In genomic region chr3:137761099-137761562, GRCh38 we compare ENCODE assay signal across 36 cellular contexts. TPM values are rescaled to one million over a fixed set of nuclear protein-coding genes. Genes with fewer than 3 reads are reported as not detected.
DNase-seq lines count a peak whose midpoint lies in the region; ATAC-seq, FAIRE-seq and TF ChIP-seq lines count a peak whose summit lies in the region.
"Had no signal": no experiment of that assay in that cellular context is flagged by ENCODE, and none has a peak within 500 bp of the region (broad histone marks: within the 10 kb centered on the region; RNA-seq: fewer than 3 reads in every experiment).

No MANE protein-coding gene starts in this region.

- H3F3A ChIP-seq in neural cell (ENCODE audit: insufficient read depth, low read length, poor library complexity, severe bottlenecking): no peaks in the 10 kb centered on the region

- no peak overlapping the region for H3K27ac Mint-ChIP-seq in activated naive CD8-positive, alpha-beta T cell treated with anti-CD3 and anti-CD28 coated beads, Interleukin-2, amount 10 ng/mL, durations not matched to agents 7 days and 5 days
- no peak overlapping the region for H3K27ac Mint-ChIP-seq in activated naive CD8-positive, alpha-beta T cell treated with anti-CD3 and anti-CD28 coated beads for 36 hours
- H3K27ac Mint-ChIP-seq in activated T-helper 1 cell treated with anti-CD3 and anti-CD28 coated beads, Interleukin-12 subunit alpha, Interleukin-12 subunit beta, Interleukin-2, Interleukin-4 antibody, amounts not matched to agents 30 ng/mL and 10 ng/mL and 1 ng/mL, durations not matched to agents 14 hours and 24 hours and 36 hours: no peak overlapping the region
- H3K27ac Mint-ChIP-seq in activated CD4-positive, alpha-beta memory T cell treated with anti-CD3 and anti-CD28 coated beads for 36 hours: no peak overlapping the region
- H3K27ac Mint-ChIP-seq: activated naive CD8-positive, alpha-beta T cell treated with anti-CD3 and anti-CD28 coated beads, Interleukin-2, amount 50 U/mL, for 24 hours; naive thymus-derived CD8-positive, alpha-beta T cell; stimulated activated effector memory CD8-positive, alpha-beta T cell treated with anti-CD3 and anti-CD28 coated beads, Interleukin-12 subunit alpha, Interleukin-12 subunit beta, amount 100 ng/mL, for 72 hours had no signal

- intact Hi-C loops in endothelial cell of umbilical vein (cut with micrococcal nuclease): no loop called here
- intact Hi-C loops in activated T-helper 1 cell treated with anti-CD3 and anti-CD28 coated beads, Interleukin-12 subunit alpha, Interleukin-12 subunit beta, Interleukin-2, Interleukin-4 antibody, amounts not matched to agents 30 ng/mL and 10 ng/mL and 1 ng/mL, durations not matched to agents 14 hours and 24 hours and 36 hours (cut with micrococcal nuclease): no loop called here
- intact Hi-C loops in activated CD4-positive, alpha-beta memory T cell treated with anti-CD3 and anti-CD28 coated beads for 36 hours (cut with micrococcal nuclease): no loop called here

- H3K27me3 Mint-ChIP-seq in activated naive CD8-positive, alpha-beta T cell treated with anti-CD3 and anti-CD28 coated beads, Interleukin-2, amount 10 ng/mL, durations not matched to agents 7 days and 5 days: peaks cover 55% of the 10 kb centered on the region
- peaks cover 71% of the 10 kb centered on the region for H3K27me3 Mint-ChIP-seq in activated naive CD8-positive, alpha-beta T cell treated with anti-CD3 and anti-CD28 coated beads for 36 hours
- H3K27me3 Mint-ChIP-seq in activated T-helper 1 cell treated with anti-CD3 and anti-CD28 coated beads, Interleukin-12 subunit alpha, Interleukin-12 subunit beta, Interleukin-2, Interleukin-4 antibody, amounts not matched to agents 30 ng/mL and 10 ng/mL and 1 ng/mL, durations not matched to agents 14 hours and 24 hours and 36 hours (ENCODE audit: insufficient read depth): peaks cover 49% of the 10 kb centered on the region
- peaks cover 57% of the 10 kb centered on the region for H3K27me3 Mint-ChIP-seq in activated CD4-positive, alpha-beta memory T cell treated with anti-CD3 and anti-CD28 coated beads for 36 hours

- BruUV-seq in endothelial cell of umbilical vein (replicated peaks; lab: Mats Ljungman, UMichigan): no TSS peak

- TF ChIP-seq CTCF in endothelial cell of umbilical vein (IDR thresholded peaks at IDR 0.05; ENCODE audit: extremely low read depth in 1 of 2, insufficient read depth in 1 of 2, low read depth in 1 of 2, low read length in 2 of 2) (no peak), neural cell (IDR thresholded peaks at IDR 0.05; ENCODE audit: poor library complexity, severe bottlenecking) (no peak)

- peak; percentile 22 for DNase-seq in activated naive CD8-positive, alpha-beta T cell treated with anti-CD3 and anti-CD28 coated beads, Interleukin-2, amount 10 ng/mL, durations not matched to agents 7 days and 5 days
- no peak for DNase-seq in activated naive CD8-positive, alpha-beta T cell treated with anti-CD3 and anti-CD28 coated beads for 36 hours
- DNase-seq in endothelial cell of umbilical vein (ENCODE audit: low read depth, low spot score) (no peak), NCI-H774 (lab: John Stamatoyannopoulos, UW) (no peak)
- no peak for DNase-seq in activated T-helper 1 cell treated with anti-CD3 and anti-CD28 coated beads, Interleukin-12 subunit alpha, Interleukin-12 subunit beta, Interleukin-2, Interleukin-4 antibody, amounts not matched to agents 30 ng/mL and 10 ng/mL and 1 ng/mL, durations not matched to agents 14 hours and 24 hours and 36 hours (ENCODE audit: low spot score)
- DNase-seq in activated CD4-positive, alpha-beta memory T cell treated with anti-CD3 and anti-CD28 coated beads for 36 hours: no peak
- DNase-seq: activated CD4-positive, alpha-beta T cell treated with anti-CD3 and anti-CD28 coated beads, Interleukin-2, amount 10 ng/mL, durations not matched to agents 7 days and 5 days; activated gamma-delta T cell treated with Interleukin-2 at 50 U/mL for 16 hours; activated naive CD8-positive, alpha-beta T cell treated with anti-CD3 and anti-CD28 coated beads, Interleukin-2, amount 50 U/mL, for 24 hours; activated T-cell treated with anti-CD3 and anti-CD28 coated beads, Interleukin-2, amount 50 U/mL, for 4 hours; colonic mucosa; effector CD8-positive, alpha-beta T cell; GF-D8; GOT3; Karpas-422; kidney glomerular epithelial cell; lower lobe of right lung; naive thymus-derived CD8-positive, alpha-beta T cell; NCI-H446; NCI-H82; SIG-M5; stimulated activated CD4-positive, alpha-beta T cell treated with anti-CD3 and anti-CD28 coated beads, Interleukin-15, amount 100 ng/mL, for 24 hours; substantia nigra; SW 1271 had no signal

- no peak for TF ChIP-seq RAD21 in neural cell (conservative IDR thresholded peaks at IDR 0.05)

- H3K27ac ChIP-seq in endothelial cell of umbilical vein (ENCODE audit: insufficient read depth, low read depth, low read length): no peak overlapping the region
- H3K27ac ChIP-seq in neural cell (ENCODE audit: low read length): no peak overlapping the region
- H3K27ac ChIP-seq: colonic mucosa, HL-60, lower lobe of right lung, upper lobe of left lung, VCaP had no signal

- no peaks in the 10 kb centered on the region for H3K9me2 ChIP-seq in neural cell (ENCODE audit: insufficient read depth, low read length)

- CTCF ChIA-PET in endothelial cell of umbilical vein (lab: Charles Lee): no interaction called here
- CTCF ChIA-PET in activated CD4-positive, alpha-beta memory T cell treated with anti-CD3 and anti-CD28 coated beads for 36 hours (lab: Charles Lee): interaction anchor here (0.7 kb wide), 1 partner anchor 1924 kb away, joined by 3 read pairs; no protein-coding TSS in a partner anchor

- H3K36me3 ChIP-seq in endothelial cell of umbilical vein (ENCODE audit: control insufficient read depth in 2 of 2, extremely low read depth in 1 of 2, insufficient read depth in 2 of 2, low read length in 2 of 2) (no peaks in the 10 kb centered on the region), neural cell (ENCODE audit: insufficient read depth, low read length) (no peaks in the 10 kb centered on the region)
- H3K36me3 ChIP-seq: colonic mucosa, lower lobe of right lung, upper lobe of left lung had no signal

- FAIRE-seq in endothelial cell of umbilical vein (lab: Jason Lieb, UNC): no peak
- FAIRE-seq: A204.1, astrocyte, HepG2 had no signal

- TF ChIP-seq EP300 in neural cell (conservative IDR thresholded peaks at IDR 0.05; ENCODE audit: poor library complexity, severe bottlenecking): no peak

- no peaks in the 10 kb centered on the region for H4K20me1 ChIP-seq in endothelial cell of umbilical vein (replicated peaks; ENCODE audit: control insufficient read depth, extremely low read depth, insufficient read depth, low read length)
- H4K20me1 ChIP-seq in neural cell (ENCODE audit: insufficient read depth): no peaks in the 10 kb centered on the region

- POLR2A ChIA-PET in activated naive CD8-positive, alpha-beta T cell treated with anti-CD3 and anti-CD28 coated beads, Interleukin-2, amount 10 ng/mL, durations not matched to agents 7 days and 5 days (lab: Charles Lee): no interaction called here
- POLR2A ChIA-PET in endothelial cell of umbilical vein (lab: Charles Lee): no interaction called here
- POLR2A ChIA-PET in activated CD4-positive, alpha-beta memory T cell treated with anti-CD3 and anti-CD28 coated beads for 36 hours (lab: Charles Lee): no interaction called here

- no peaks in the 10 kb centered on the region for H3K9me1 ChIP-seq in endothelial cell of umbilical vein (replicated peaks; ENCODE audit: control insufficient read depth, extremely low read depth, insufficient read depth, low read length)

- no peaks in the 10 kb centered on the region for H3K36me3 Mint-ChIP-seq in activated naive CD8-positive, alpha-beta T cell treated with anti-CD3 and anti-CD28 coated beads, Interleukin-2, amount 10 ng/mL, durations not matched to agents 7 days and 5 days
- peaks cover 2% of the 10 kb centered on the region for H3K36me3 Mint-ChIP-seq in activated naive CD8-positive, alpha-beta T cell treated with anti-CD3 and anti-CD28 coated beads for 36 hours
- H3K36me3 Mint-ChIP-seq in activated T-helper 1 cell treated with anti-CD3 and anti-CD28 coated beads, Interleukin-12 subunit alpha, Interleukin-12 subunit beta, Interleukin-2, Interleukin-4 antibody, amounts not matched to agents 30 ng/mL and 10 ng/mL and 1 ng/mL, durations not matched to agents 14 hours and 24 hours and 36 hours (ENCODE audit: low read depth): no peaks in the 10 kb centered on the region
- H3K36me3 Mint-ChIP-seq in activated CD4-positive, alpha-beta memory T cell treated with anti-CD3 and anti-CD28 coated beads for 36 hours: no peaks in the 10 kb centered on the region
- H3K36me3 Mint-ChIP-seq: stimulated activated effector memory CD8-positive, alpha-beta T cell treated with anti-CD3 and anti-CD28 coated beads, Interleukin-12 subunit alpha, Interleukin-12 subunit beta, amount 100 ng/mL, for 72 hours had no signal

- H3K4me1 ChIP-seq in endothelial cell of umbilical vein (ENCODE audit: control insufficient read depth, extremely low read depth, insufficient read depth, low read length): no peaks in the 10 kb centered on the region
- H3K4me1 ChIP-seq: colonic mucosa had no signal

- H2AFZ ChIP-seq in endothelial cell of umbilical vein (ENCODE audit: low read depth, low read length) (no peak overlapping the region), neural cell (ENCODE audit: low read depth, low read length) (no peak overlapping the region)

- dilution Hi-C loops in endothelial cell of umbilical vein (cut with MboI; ENCODE audit: extremely low pct_ligation_motif_present, low sequenced_read_pairs): no loop called here

- peaks cover 4% of the 10 kb centered on the region for H3K4me1 Mint-ChIP-seq in activated naive CD8-positive, alpha-beta T cell treated with anti-CD3 and anti-CD28 coated beads, Interleukin-2, amount 10 ng/mL, durations not matched to agents 7 days and 5 days
- peaks cover 4% of the 10 kb centered on the region for H3K4me1 Mint-ChIP-seq in activated naive CD8-positive, alpha-beta T cell treated with anti-CD3 and anti-CD28 coated beads for 36 hours
- H3K4me1 Mint-ChIP-seq in activated T-helper 1 cell treated with anti-CD3 and anti-CD28 coated beads, Interleukin-12 subunit alpha, Interleukin-12 subunit beta, Interleukin-2, Interleukin-4 antibody, amounts not matched to agents 30 ng/mL and 10 ng/mL and 1 ng/mL, durations not matched to agents 14 hours and 24 hours and 36 hours (ENCODE audit: low read depth): no peaks in the 10 kb centered on the region
- peaks cover 5% of the 10 kb centered on the region for H3K4me1 Mint-ChIP-seq in activated CD4-positive, alpha-beta memory T cell treated with anti-CD3 and anti-CD28 coated beads for 36 hours (ENCODE audit: low read depth)
- H3K4me1 Mint-ChIP-seq: activated naive CD8-positive, alpha-beta T cell treated with anti-CD3 and anti-CD28 coated beads, Interleukin-2, amount 50 U/mL, for 24 hours had no signal

- peaks cover 56 to 62% of the 10 kb centered on the region in 2 experiments for H3K27me3 ChIP-seq in endothelial cell of umbilical vein (ENCODE audit: control insufficient read depth in 2 of 2, insufficient read depth in 2 of 2, low read length in 2 of 2)
- H3K27me3 ChIP-seq in neural cell (ENCODE audit: insufficient read depth, low read depth, low read length): peaks cover 88% of the 10 kb centered on the region

- no peak overlapping the region for H3K4me3 ChIP-seq in endothelial cell of umbilical vein (replicated peaks in 1 of 3; ENCODE audit: insufficient read depth in 1 of 3, low read depth in 1 of 3, low read length in 3 of 3)
- peak overlapping the region; percentile 39 for H3K4me3 ChIP-seq in neural cell (ENCODE audit: low read length)
- H3K4me3 ChIP-seq: colonic mucosa, lower lobe of right lung, upper lobe of left lung had no signal

- ATAC-seq in activated naive CD8-positive, alpha-beta T cell treated with anti-CD3 and anti-CD28 coated beads, Interleukin-2, amount 10 ng/mL, durations not matched to agents 7 days and 5 days (ENCODE audit: low read depth): no peak
- no peak for ATAC-seq in GM18868 (IDR thresholded peaks at IDR 0.05; ENCODE audit: unreplicated experiment)
- ATAC-seq: activated naive CD8-positive, alpha-beta T cell treated with anti-CD3 and anti-CD28 coated beads, Interleukin-2, amount 50 U/mL, for 24 hours; activated T-cell treated with anti-CD3 and anti-CD28 coated beads, Interleukin-2, amount 50 U/mL, for 4 hours; HepG2; lower lobe of right lung; naive thymus-derived CD8-positive, alpha-beta T cell; stimulated activated effector memory CD8-positive, alpha-beta T cell treated with anti-CD3 and anti-CD28 coated beads, Interleukin-12 subunit alpha, Interleukin-12 subunit beta, amount 100 ng/mL, for 72 hours had no signal

- H3K79me2 ChIP-seq in endothelial cell of umbilical vein (ENCODE audit: control insufficient read depth, insufficient read depth, low read length) (no peaks in the 10 kb centered on the region), neural cell (replicated peaks; ENCODE audit: insufficient read depth, low read length) (no peaks in the 10 kb centered on the region)

- H3K4me3 Mint-ChIP-seq in activated naive CD8-positive, alpha-beta T cell treated with anti-CD3 and anti-CD28 coated beads, Interleukin-2, amount 10 ng/mL, durations not matched to agents 7 days and 5 days: no peak overlapping the region
- no peak overlapping the region for H3K4me3 Mint-ChIP-seq in activated naive CD8-positive, alpha-beta T cell treated with anti-CD3 and anti-CD28 coated beads for 36 hours
- H3K4me3 Mint-ChIP-seq in activated T-helper 1 cell treated with anti-CD3 and anti-CD28 coated beads, Interleukin-12 subunit alpha, Interleukin-12 subunit beta, Interleukin-2, Interleukin-4 antibody, amounts not matched to agents 30 ng/mL and 10 ng/mL and 1 ng/mL, durations not matched to agents 14 hours and 24 hours and 36 hours: no peak overlapping the region
- H3K4me3 Mint-ChIP-seq in activated CD4-positive, alpha-beta memory T cell treated with anti-CD3 and anti-CD28 coated beads for 36 hours: no peak overlapping the region
- H3K4me3 Mint-ChIP-seq: activated CD4-positive, alpha-beta T cell treated with anti-CD3 and anti-CD28 coated beads, Interleukin-2, amount 10 ng/mL, durations not matched to agents 7 days and 5 days; activated naive CD8-positive, alpha-beta T cell treated with anti-CD3 and anti-CD28 coated beads, Interleukin-2, amount 50 U/mL, for 24 hours; activated T-cell treated with anti-CD3 and anti-CD28 coated beads, Interleukin-2, amount 50 U/mL, for 4 hours; naive thymus-derived CD8-positive, alpha-beta T cell; stimulated activated effector memory CD8-positive, alpha-beta T cell treated with anti-CD3 and anti-CD28 coated beads, Interleukin-12 subunit alpha, Interleukin-12 subunit beta, amount 100 ng/mL, for 72 hours had no signal

- no peak for TF ChIP-seq POLR2A in endothelial cell of umbilical vein (IDR thresholded peaks at IDR 0.05; ENCODE audit: low read depth, low read length)

- H3K9me3 Mint-ChIP-seq in activated naive CD8-positive, alpha-beta T cell treated with anti-CD3 and anti-CD28 coated beads, Interleukin-2, amount 10 ng/mL, durations not matched to agents 7 days and 5 days: peaks cover 3% of the 10 kb centered on the region
- H3K9me3 Mint-ChIP-seq in activated naive CD8-positive, alpha-beta T cell treated with anti-CD3 and anti-CD28 coated beads for 36 hours: peaks cover 1% of the 10 kb centered on the region
- peaks cover 6% of the 10 kb centered on the region for H3K9me3 Mint-ChIP-seq in activated T-helper 1 cell treated with anti-CD3 and anti-CD28 coated beads, Interleukin-12 subunit alpha, Interleukin-12 subunit beta, Interleukin-2, Interleukin-4 antibody, amounts not matched to agents 30 ng/mL and 10 ng/mL and 1 ng/mL, durations not matched to agents 14 hours and 24 hours and 36 hours
- H3K9me3 Mint-ChIP-seq in activated CD4-positive, alpha-beta memory T cell treated with anti-CD3 and anti-CD28 coated beads for 36 hours: peaks cover 2% of the 10 kb centered on the region
- H3K9me3 Mint-ChIP-seq: activated T-cell treated with anti-CD3 and anti-CD28 coated beads, Interleukin-2, amount 50 U/mL, for 4 hours had no signal

- no peaks in the 10 kb centered on the region for H3K9me3 ChIP-seq in endothelial cell of umbilical vein (replicated peaks; ENCODE audit: control insufficient read depth, insufficient read depth, low read length)
- no peaks in the 10 kb centered on the region for H3K9me3 ChIP-seq in neural cell (ENCODE audit: low read length)
- H3K9me3 ChIP-seq: colonic mucosa, lower lobe of right lung had no signal

- H3K4me2 ChIP-seq in endothelial cell of umbilical vein (ENCODE audit: insufficient read depth, low read length) (no peak overlapping the region), neural cell (ENCODE audit: low read length) (no peak overlapping the region)

- H3K9ac ChIP-seq in endothelial cell of umbilical vein (replicated peaks; ENCODE audit: extremely low read depth, insufficient read depth, low read length) (no peak overlapping the region), neural cell (ENCODE audit: low read length) (no peak overlapping the region)

RNA-seq across cellular contexts. Expression of gene SOX14, which starts 3.0 kb away (rescaled TPM):
- not detected for total RNA-seq in activated naive CD8-positive, alpha-beta T cell treated with anti-CD3 and anti-CD28 coated beads, Interleukin-2, amount 10 ng/mL, durations not matched to agents 7 days and 5 days
- not detected for total RNA-seq in activated naive CD8-positive, alpha-beta T cell treated with anti-CD3 and anti-CD28 coated beads for 36 hours
- total RNA-seq in endothelial cell of umbilical vein: not detected in 2 replicates
- polyA plus RNA-seq in endothelial cell of umbilical vein (not detected in 2 replicates), neural cell (not detected in 2 replicates)
- not detected in 2 replicates for polyA plus RNA-seq in endothelial cell of umbilical vein (2011; cell fraction: cytosol; rRNA removed)
- not detected in 2 replicates for polyA plus RNA-seq in endothelial cell of umbilical vein (2011; cell fraction: nucleus; rRNA removed)
- not detected in 2 replicates for polyA plus RNA-seq in endothelial cell of umbilical vein (2012)
- polyA minus RNA-seq in endothelial cell of umbilical vein (not detected in 2 replicates), neural cell (not detected in 2 replicates)
- polyA minus RNA-seq in endothelial cell of umbilical vein (2011; cell fraction: cytosol; rRNA and poly(A)+ RNA removed): not detected
- not detected in 2 replicates for polyA minus RNA-seq in endothelial cell of umbilical vein (2011; cell fraction: nucleus; rRNA and poly(A)+ RNA removed)
- not detected in 2 replicates for total RNA-seq in activated T-helper 1 cell treated with anti-CD3 and anti-CD28 coated beads, Interleukin-12 subunit alpha, Interleukin-12 subunit beta, Interleukin-2, Interleukin-4 antibody, amounts not matched to agents 30 ng/mL and 10 ng/mL and 1 ng/mL, durations not matched to agents 14 hours and 24 hours and 36 hours
- total RNA-seq in activated CD4-positive, alpha-beta memory T cell treated with anti-CD3 and anti-CD28 coated beads for 36 hours: not detected
- total RNA-seq: activated CD4-positive, alpha-beta T cell treated with anti-CD3 and anti-CD28 coated beads, Interleukin-2, amount 10 ng/mL, durations not matched to agents 7 days and 5 days; activated T-cell treated with anti-CD3 and anti-CD28 coated beads, Interleukin-2, amount 50 U/mL, for 4 hours; cardiac septum; colonic mucosa; HepG2; lower lobe of right lung; mononuclear cell; naive thymus-derived CD8-positive, alpha-beta T cell; osteocyte had no signal
- polyA plus RNA-seq: HepG2; naive thymus-derived CD8-positive, alpha-beta T cell had no signal
